Comparison of ENCODE assay signal across 2 cellular contexts in genomic region chr9:136036050-136036449, GRCh38.
TF ChIP-seq lines count a peak whose summit lies in the region.

No MANE protein-coding gene starts in this region.

TF ChIP-seq in IMR-90, 13 proteins besides CTCF, POLR2A, EP300 and RAD21:
- TF ChIP-seq MXI1 (IDR thresholded peaks at IDR 0.05; ENCODE audit: borderline replicate concordance, low read depth, low read length) (no peak), FOS (IDR thresholded peaks at IDR 0.05; ENCODE audit: low read depth, low read length) (no peak), BHLHE40 (IDR thresholded peaks at IDR 0.05; ENCODE audit: low read depth, low read length) (no peak), MAFK (IDR thresholded peaks at IDR 0.05; ENCODE audit: low read depth, low read length) (no peak), USF2 (IDR thresholded peaks at IDR 0.05; ENCODE audit: low read depth, low read length) (no peak), RCOR1 (IDR thresholded peaks at IDR 0.05; ENCODE audit: insufficient replicate concordance, low read length) (no peak), RFX5 (IDR thresholded peaks at IDR 0.05; ENCODE audit: low read depth, low read length) (no peak), CEBPB (IDR thresholded peaks at IDR 0.05; ENCODE audit: low read depth, low read length) (no peak), CHD1 (IDR thresholded peaks at IDR 0.05; ENCODE audit: low read depth, low read length) (no peak), SMC3 (IDR thresholded peaks at IDR 0.05; ENCODE audit: low read depth, low read length) (no peak), ELK1 (IDR thresholded peaks at IDR 0.05; ENCODE audit: borderline replicate concordance, low read depth, low read length) (no peak), MAZ (IDR thresholded peaks at IDR 0.05; ENCODE audit: borderline replicate concordance, low read depth, low read length) (no peak), NFE2L2 (IDR thresholded peaks at IDR 0.05; ENCODE audit: low read depth, low read length) (no peak)

TF ChIP-seq in endothelial cell of umbilical vein, 7 proteins besides CTCF, POLR2A, EP300 and RAD21:
- TF ChIP-seq MAX (IDR thresholded peaks at IDR 0.05; ENCODE audit: insufficient read depth, insufficient read length): no peak
- TF ChIP-seq FOS (IDR thresholded peaks at IDR 0.05; ENCODE audit: borderline replicate concordance, insufficient read depth, low read length): peak; percentile 12
